In the genomic region with DNA sequence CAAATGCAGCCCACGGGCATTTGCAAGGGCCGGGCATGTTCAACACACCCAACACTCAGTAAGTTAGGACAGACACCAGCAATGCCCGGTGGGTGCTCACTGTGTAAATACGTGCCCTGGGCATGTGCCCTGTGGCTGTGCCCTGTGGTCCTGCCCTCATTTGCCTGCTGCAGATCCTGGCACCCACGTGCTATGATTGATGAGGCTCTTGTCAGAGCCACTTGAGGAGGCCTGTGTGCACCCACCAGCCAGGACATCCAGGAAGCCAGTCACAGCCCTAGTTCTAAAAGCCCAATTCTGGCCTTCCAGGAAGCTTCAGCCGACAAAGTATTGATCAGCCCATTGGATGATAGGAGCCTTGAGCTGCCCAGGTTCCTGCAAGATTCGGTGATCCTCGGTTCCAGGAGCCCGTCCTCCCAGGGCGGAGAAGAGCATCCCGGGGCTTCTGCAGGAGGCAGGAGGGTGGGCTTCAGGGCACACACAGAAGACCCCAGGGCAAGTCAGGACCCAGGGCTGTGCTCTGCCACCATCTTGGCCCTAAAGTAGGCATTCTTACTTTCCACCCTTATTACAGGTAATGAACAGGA, we compare ENCODE assay signal across 16 cellular contexts.
"Had no signal": no experiment of that assay in that cellular context is flagged by ENCODE, and none has a peak within 500 bp of the region (broad histone marks: within the 10 kb centered on the region; RNA-seq: fewer than 3 reads in every experiment).

No MANE protein-coding gene starts in this region.

- H3K4me1 ChIP-seq: adrenal gland, esophagus muscularis mucosa, left ventricle myocardium inferior, tibial nerve had no signal

- H3K4me3 Mint-ChIP-seq: activated CD4-positive, alpha-beta T cell treated with anti-CD3 and anti-CD28 coated beads, Interleukin-2, amount 10 ng/mL, durations not matched to agents 7 days and 5 days; activated T-helper 1 cell treated with anti-CD3 and anti-CD28 coated beads, Interleukin-12 subunit alpha, Interleukin-12 subunit beta, Interleukin-2, Interleukin-4 antibody, amounts not matched to agents 30 ng/mL and 10 ng/mL and 1 ng/mL, durations not matched to agents 14 hours and 24 hours and 36 hours; memory B cell; neural crest cell; stimulated activated naive B cell treated with anti-CD40 and anti-IgM and Interleukin-4, amounts not matched to agents 10 μg/mL and 1 μg/mL and 100 μg/mL, for 72 hours; T-helper 2 cell treated with Interferon-gamma antibody and Interleukin-4, amounts not matched to agents 5 μg/mL and 100 μg/mL, for 36 hours had no signal

- H3K36me3 ChIP-seq: adrenal gland, cardiac muscle cell, esophagus muscularis mucosa, left ventricle myocardium inferior, ovary, tibial nerve had no signal

- H3K4me1 Mint-ChIP-seq: activated CD4-positive, alpha-beta T cell treated with anti-CD3 and anti-CD28 coated beads, Interleukin-2, amount 10 ng/mL, durations not matched to agents 7 days and 5 days had no signal

- H3K27ac Mint-ChIP-seq: activated CD4-positive, alpha-beta T cell treated with anti-CD3 and anti-CD28 coated beads, Interleukin-2, amount 10 ng/mL, durations not matched to agents 7 days and 5 days; activated T-helper 1 cell treated with anti-CD3 and anti-CD28 coated beads, Interleukin-12 subunit alpha, Interleukin-12 subunit beta, Interleukin-2, Interleukin-4 antibody, amounts not matched to agents 30 ng/mL and 10 ng/mL and 1 ng/mL, durations not matched to agents 14 hours and 24 hours and 36 hours; memory B cell; stimulated activated naive B cell treated with anti-CD40 and anti-IgM and Interleukin-4, amounts not matched to agents 10 μg/mL and 1 μg/mL and 100 μg/mL, for 72 hours; T-helper 2 cell treated with Interferon-gamma antibody and Interleukin-4, amounts not matched to agents 5 μg/mL and 100 μg/mL, for 36 hours had no signal

- DNase-seq: activated CD4-positive, alpha-beta T cell treated with anti-CD3 and anti-CD28 coated beads, Interleukin-2, amount 10 ng/mL, durations not matched to agents 7 days and 5 days; activated CD4-positive, CD25-positive, alpha-beta regulatory T cell; activated naive CD4-positive, alpha-beta T cell treated with Interleukin-2 at 50 U/mL for 16 hours; hippocampal formation; left ventricle myocardium inferior; stimulated activated CD4-positive, alpha-beta T cell treated with anti-CD3 and anti-CD28 coated beads, Interleukin-2, amount 100 ng/mL, for 48 hours; stimulated activated naive B cell treated with anti-CD40 and anti-IgM and Interleukin-4, amounts not matched to agents 10 μg/mL and 1 μg/mL and 100 μg/mL, for 72 hours had no signal

- H3K27me3 Mint-ChIP-seq: activated CD4-positive, alpha-beta T cell treated with anti-CD3 and anti-CD28 coated beads, Interleukin-2, amount 10 ng/mL, durations not matched to agents 7 days and 5 days had no signal

- H3K9me3 ChIP-seq: adrenal gland, ovary, tibial nerve had no signal

- H3K27ac ChIP-seq: adrenal gland, cardiac muscle cell, esophagus muscularis mucosa, left ventricle myocardium inferior, ovary, tibial nerve had no signal

- H3K36me3 Mint-ChIP-seq: memory B cell; stimulated activated naive B cell treated with anti-CD40 and anti-IgM and Interleukin-4, amounts not matched to agents 10 μg/mL and 1 μg/mL and 100 μg/mL, for 72 hours had no signal

- H3K9me3 Mint-ChIP-seq: activated CD4-positive, alpha-beta T cell treated with anti-CD3 and anti-CD28 coated beads, Interleukin-2, amount 10 ng/mL, durations not matched to agents 7 days and 5 days; activated T-helper 1 cell treated with anti-CD3 and anti-CD28 coated beads, Interleukin-12 subunit alpha, Interleukin-12 subunit beta, Interleukin-2, Interleukin-4 antibody, amounts not matched to agents 30 ng/mL and 10 ng/mL and 1 ng/mL, durations not matched to agents 14 hours and 24 hours and 36 hours; memory B cell; neural crest cell; stimulated activated naive B cell treated with anti-CD40 and anti-IgM and Interleukin-4, amounts not matched to agents 10 μg/mL and 1 μg/mL and 100 μg/mL, for 72 hours; T-helper 2 cell treated with Interferon-gamma antibody and Interleukin-4, amounts not matched to agents 5 μg/mL and 100 μg/mL, for 36 hours had no signal

- H3K27me3 ChIP-seq: adrenal gland, cardiac muscle cell, ovary, tibial nerve had no signal

- ATAC-seq: stimulated activated naive B cell treated with anti-CD40 and anti-IgM and Interleukin-4, amounts not matched to agents 10 μg/mL and 1 μg/mL and 100 μg/mL, for 72 hours had no signal

- H3K4me3 ChIP-seq: adrenal gland, cardiac muscle cell, esophagus muscularis mucosa, left ventricle myocardium inferior, ovary, tibial nerve had no signal
